Comparison of ENCODE assay signal across 23 cellular contexts in genomic region chr9:125910286-125910685, GRCh38.
DNase-seq lines count a peak whose midpoint lies in the region; TF ChIP-seq lines count a peak whose summit lies in the region.
"Had no signal": no experiment of that assay in that cellular context is flagged by ENCODE, and none has a peak within 500 bp of the region (broad histone marks: within the 10 kb centered on the region; RNA-seq: fewer than 3 reads in every experiment).

No MANE protein-coding gene starts in this region.

- TF ChIP-seq CTCF in HEK293 (tag by site-specific recombination; IDR thresholded peaks at IDR 0.05) (no peak), GM20000 (IDR thresholded peaks at IDR 0.05; ENCODE audit: extremely low read depth, missing control alignments) (no peak)

- H3K27ac ChIP-seq in HEK293 (ENCODE audit: extremely low read depth, low read depth, low read length), result peak overlapping the region; percentile 51
- H3K27ac ChIP-seq: HL-60, SJSA1 had no signal

- H3K4me1 ChIP-seq in HEK293 (ENCODE audit: control insufficient read depth, insufficient read depth, low read length), result peaks cover 46% of the 10 kb centered on the region
- H3K4me1 ChIP-seq: SJSA1 had no signal

- CTCF ChIA-PET in HEK293 (lab: Yijun Ruan, JAX), result no interaction called here

- H3K4me3 ChIP-seq in HEK293 (ENCODE audit: low read depth, low read length), result no peak overlapping the region
- H3K4me3 ChIP-seq: GM12878, SJSA1 had no signal

- DNase-seq in NCI-H748 (lab: John Stamatoyannopoulos, UW; ENCODE audit: unreplicated experiment), result peak; percentile 41
- no peak for DNase-seq in NCI-H748 treated with DMSO at 0.1 percent for 48 hours (lab: John Stamatoyannopoulos, UW)
- DNase-seq in NCI-H2227 treated with DMSO at 0.1 percent for 48 hours (lab: John Stamatoyannopoulos, UW), result peak; percentile 78
- peak; percentile 39 for DNase-seq in putamen (ENCODE audit: low spot score)
- no peak for DNase-seq in NCI-H1694 (lab: John Stamatoyannopoulos, UW)
- no peak for DNase-seq in HUDEP-2 (lab: John Stamatoyannopoulos, UW; ENCODE audit: unreplicated experiment in 76 of 76)
- no peak for DNase-seq in GM20000 (ENCODE audit: low spot score)
- DNase-seq: 8988T, GOT3, HCEC 1CT, Kasumi-1, MV-4-11, NCI-H1105 treated with DMSO at 0.1 percent for 48 hours, NCI-H187 treated with DMSO at 0.1 percent for 48 hours, NCI-H2107, NCI-H446 treated with DMSO at 0.1 percent for 48 hours, NCI-H526, Right ventricle myocardium superior, RPMI8226 had no signal

- POLR2A ChIA-PET in HEK293 (lab: Yijun Ruan, JAX), result no interaction called here

- no peaks in the 10 kb centered on the region for H3K9me3 ChIP-seq in HEK293 (ENCODE audit: control insufficient read depth, insufficient read depth, low read depth, low read length)
- H3K9me3 ChIP-seq: SJSA1 had no signal

- H3K36me3 ChIP-seq in HEK293 (ENCODE audit: control insufficient read depth in 2 of 2, insufficient read depth in 1 of 2, low read length in 2 of 2), result no peaks in the 10 kb centered on the region
- H3K36me3 ChIP-seq: SJSA1 had no signal

TF ChIP-seq in HEK293, 187 proteins besides CTCF, POLR2A, EP300 and RAD21:
- peak; percentile 21; the same call in 1 of the 2 replicates for TF ChIP-seq BCL6B (tag by site-specific recombination; IDR thresholded peaks at IDR 0.05)
- no peak for TF ChIP-seq PRDM1 (tag by site-specific recombination; IDR thresholded peaks at IDR 0.05)
- peak; percentile 84 for TF ChIP-seq SP7 (tag by site-specific recombination; IDR thresholded peaks at IDR 0.05)
- TF ChIP-seq ZBTB44 (tag by site-specific recombination; IDR thresholded peaks at IDR 0.05), result peak; percentile 93
- no peak for TF ChIP-seq YY1 (tag by site-specific recombination; IDR thresholded peaks at IDR 0.05)
- no peak for TF ChIP-seq TRIM28 (IDR thresholded peaks at IDR 0.05; ENCODE audit: borderline replicate concordance, low read length)
- TF ChIP-seq SP3 (tag by site-specific recombination; IDR thresholded peaks at IDR 0.05), result no peak
- peak; percentile 86 for TF ChIP-seq OSR2 (tag by site-specific recombination; IDR thresholded peaks at IDR 0.05)
- TF ChIP-seq FEZF1 (tag by site-specific recombination; IDR thresholded peaks at IDR 0.05), result peak; percentile 87
- peak; percentile 68; the same call in 1 of the 2 replicates for TF ChIP-seq ZNF843 (tag by site-specific recombination; IDR thresholded peaks at IDR 0.05)
- TF ChIP-seq ZEB2 (tag by site-specific recombination; IDR thresholded peaks at IDR 0.05), result 0 out of 2 replicates have a peak, but pooled peaks have one; percentile 40
- peak; percentile 52 for TF ChIP-seq ZNF629 (tag by site-specific recombination; IDR thresholded peaks at IDR 0.05)
- TF ChIP-seq AEBP2 (tag by site-specific recombination; IDR thresholded peaks at IDR 0.05; ENCODE audit: borderline replicate concordance), result no peak
- TF ChIP-seq ZSCAN30 (tag by site-specific recombination; IDR thresholded peaks at IDR 0.05), result peak; percentile 74; the same call in 1 of the 2 replicates
- peak; percentile 83 for TF ChIP-seq IKZF3 (tag by site-specific recombination; IDR thresholded peaks at IDR 0.05)
- no peak for TF ChIP-seq ZNF16 (tag by site-specific recombination; IDR thresholded peaks at IDR 0.05; ENCODE audit: low read depth)
- 0 out of 2 replicates have a peak, but pooled peaks have one; percentile 44 for TF ChIP-seq PRDM4 (tag by site-specific recombination; IDR thresholded peaks at IDR 0.05)
- TF ChIP-seq PRDM6 (tag by site-specific recombination; IDR thresholded peaks at IDR 0.05), result peak; percentile 93
- no peak for TF ChIP-seq ZNF510 (tag by site-specific recombination; IDR thresholded peaks at IDR 0.05; ENCODE audit: insufficient replicate concordance)
- peak; percentile 99 for TF ChIP-seq ZNF266 (tag by site-specific recombination; IDR thresholded peaks at IDR 0.05; ENCODE audit: low read depth)
- TF ChIP-seq ZNF561 (tag by site-specific recombination; IDR thresholded peaks at IDR 0.05; ENCODE audit: borderline replicate concordance), result peak; percentile 62; the same call in 1 of the 2 replicates
- no peak for TF ChIP-seq ZNF2 (tag by site-specific recombination; IDR thresholded peaks at IDR 0.05)
- 0 out of 2 replicates have a peak, but pooled peaks have one; percentile 54 for TF ChIP-seq ZNF596 (tag by site-specific recombination; IDR thresholded peaks at IDR 0.05)
- no peak for TF ChIP-seq ZNF549 (tag by site-specific recombination; IDR thresholded peaks at IDR 0.05)
- TF ChIP-seq ZNF24 (tag by site-specific recombination; IDR thresholded peaks at IDR 0.05), result 0 out of 2 replicates have a peak, but pooled peaks have one; percentile 27

Comparison
In these comparisons a context has a peak if more than half of its experiments do, and no peak if none do; other contexts are left out.
1. DNase-seq: peak in NCI-H748 (single experiment), NCI-H2227 treated with DMSO at 0.1 percent for 48 hours (single experiment) and putamen (single experiment); none in NCI-H748 treated with DMSO at 0.1 percent for 48 hours (single experiment), NCI-H1694 (single experiment), HUDEP-2 (0 of 76) and GM20000 (single experiment).